In genomic region chr12:105020241-105020962, GRCh38 we compare ENCODE assay signal across 1 cellular context.
TF ChIP-seq lines count a peak whose summit lies in the region.

No MANE protein-coding gene starts in this region.

TF ChIP-seq in SK-N-SH treated with all-trans-retinoic acid at 6 μM for 48 hours, 23 proteins besides CTCF, POLR2A, EP300 and RAD21 (continued from another document):
- TF ChIP-seq CREB5 (CRISPR knock-in tag; IDR thresholded peaks at IDR 0.05; ENCODE audit: low read depth) (no peak), ARNTL (CRISPR knock-in tag; IDR thresholded peaks at IDR 0.05; ENCODE audit: borderline replicate concordance, low read depth) (no peak), ISL1 (CRISPR knock-in tag; IDR thresholded peaks at IDR 0.05) (no peak), ESRRG (CRISPR knock-in tag; IDR thresholded peaks at IDR 0.05) (no peak)
TF ChIP-seq in SK-N-SH treated with all-trans-retinoic acid at 6 μM for 48 hours: peak in this region for 0.
